ENCODE assay signal across 1 cellular context in the genomic region with DNA sequence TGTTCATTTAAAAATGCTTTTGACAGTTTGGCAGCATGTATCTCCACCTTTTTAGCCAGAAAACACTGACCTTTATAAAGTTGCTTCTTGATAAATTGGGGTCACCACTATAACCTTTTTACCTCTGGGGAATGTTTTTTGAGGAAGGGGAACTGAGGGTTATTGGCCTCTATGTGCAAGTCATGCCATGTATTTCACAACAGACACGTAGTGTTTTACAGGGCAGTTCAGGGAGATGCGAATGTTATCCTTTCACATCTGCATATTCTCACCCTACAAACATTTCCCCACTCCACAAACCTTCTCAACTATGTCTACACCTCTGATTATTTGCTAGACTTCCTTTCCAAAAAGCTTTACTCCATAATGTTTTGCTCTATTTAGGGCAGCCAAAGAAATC.
TF ChIP-seq lines count a peak whose summit lies in the region.

No MANE protein-coding gene starts in this region.

TF ChIP-seq in K562, 482 proteins besides CTCF, POLR2A, EP300 and RAD21 (continued from another document):
- TF ChIP-seq, protein P1, sequence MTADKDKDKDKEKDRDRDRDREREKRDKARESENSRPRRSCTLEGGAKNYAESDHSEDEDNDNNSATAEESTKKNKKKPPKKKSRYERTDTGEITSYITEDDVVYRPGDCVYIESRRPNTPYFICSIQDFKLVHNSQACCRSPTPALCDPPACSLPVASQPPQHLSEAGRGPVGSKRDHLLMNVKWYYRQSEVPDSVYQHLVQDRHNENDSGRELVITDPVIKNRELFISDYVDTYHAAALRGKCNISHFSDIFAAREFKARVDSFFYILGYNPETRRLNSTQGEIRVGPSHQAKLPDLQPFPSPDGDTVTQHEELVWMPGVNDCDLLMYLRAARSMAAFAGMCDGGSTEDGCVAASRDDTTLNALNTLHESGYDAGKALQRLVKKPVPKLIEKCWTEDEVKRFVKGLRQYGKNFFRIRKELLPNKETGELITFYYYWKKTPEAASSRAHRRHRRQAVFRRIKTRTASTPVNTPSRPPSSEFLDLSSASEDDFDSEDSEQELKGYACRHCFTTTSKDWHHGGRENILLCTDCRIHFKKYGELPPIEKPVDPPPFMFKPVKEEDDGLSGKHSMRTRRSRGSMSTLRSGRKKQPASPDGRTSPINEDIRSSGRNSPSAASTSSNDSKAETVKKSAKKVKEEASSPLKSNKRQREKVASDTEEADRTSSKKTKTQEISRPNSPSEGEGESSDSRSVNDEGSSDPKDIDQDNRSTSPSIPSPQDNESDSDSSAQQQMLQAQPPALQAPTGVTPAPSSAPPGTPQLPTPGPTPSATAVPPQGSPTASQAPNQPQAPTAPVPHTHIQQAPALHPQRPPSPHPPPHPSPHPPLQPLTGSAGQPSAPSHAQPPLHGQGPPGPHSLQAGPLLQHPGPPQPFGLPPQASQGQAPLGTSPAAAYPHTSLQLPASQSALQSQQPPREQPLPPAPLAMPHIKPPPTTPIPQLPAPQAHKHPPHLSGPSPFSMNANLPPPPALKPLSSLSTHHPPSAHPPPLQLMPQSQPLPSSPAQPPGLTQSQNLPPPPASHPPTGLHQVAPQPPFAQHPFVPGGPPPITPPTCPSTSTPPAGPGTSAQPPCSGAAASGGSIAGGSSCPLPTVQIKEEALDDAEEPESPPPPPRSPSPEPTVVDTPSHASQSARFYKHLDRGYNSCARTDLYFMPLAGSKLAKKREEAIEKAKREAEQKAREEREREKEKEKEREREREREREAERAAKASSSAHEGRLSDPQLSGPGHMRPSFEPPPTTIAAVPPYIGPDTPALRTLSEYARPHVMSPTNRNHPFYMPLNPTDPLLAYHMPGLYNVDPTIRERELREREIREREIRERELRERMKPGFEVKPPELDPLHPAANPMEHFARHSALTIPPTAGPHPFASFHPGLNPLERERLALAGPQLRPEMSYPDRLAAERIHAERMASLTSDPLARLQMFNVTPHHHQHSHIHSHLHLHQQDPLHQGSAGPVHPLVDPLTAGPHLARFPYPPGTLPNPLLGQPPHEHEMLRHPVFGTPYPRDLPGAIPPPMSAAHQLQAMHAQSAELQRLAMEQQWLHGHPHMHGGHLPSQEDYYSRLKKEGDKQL (CRISPR knock-in tag; IDR thresholded peaks at IDR 0.05; ENCODE audit: borderline replicate concordance) = no peak
- TF ChIP-seq, protein P2, sequence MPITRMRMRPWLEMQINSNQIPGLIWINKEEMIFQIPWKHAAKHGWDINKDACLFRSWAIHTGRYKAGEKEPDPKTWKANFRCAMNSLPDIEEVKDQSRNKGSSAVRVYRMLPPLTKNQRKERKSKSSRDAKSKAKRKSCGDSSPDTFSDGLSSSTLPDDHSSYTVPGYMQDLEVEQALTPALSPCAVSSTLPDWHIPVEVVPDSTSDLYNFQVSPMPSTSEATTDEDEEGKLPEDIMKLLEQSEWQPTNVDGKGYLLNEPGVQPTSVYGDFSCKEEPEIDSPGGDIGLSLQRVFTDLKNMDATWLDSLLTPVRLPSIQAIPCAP (CRISPR knock-in tag; IDR thresholded peaks at IDR 0.05; ENCODE audit: borderline replicate concordance) = no peak
- no peak for TF ChIP-seq CREM (IDR thresholded peaks at IDR 0.05; ENCODE audit: low read depth)
- TF ChIP-seq NFE2 (IDR thresholded peaks at IDR 0.05; ENCODE audit: low read depth) = 0 out of 2 replicates have a peak, but pooled peaks have one; percentile 10
- TF ChIP-seq, protein P3, sequence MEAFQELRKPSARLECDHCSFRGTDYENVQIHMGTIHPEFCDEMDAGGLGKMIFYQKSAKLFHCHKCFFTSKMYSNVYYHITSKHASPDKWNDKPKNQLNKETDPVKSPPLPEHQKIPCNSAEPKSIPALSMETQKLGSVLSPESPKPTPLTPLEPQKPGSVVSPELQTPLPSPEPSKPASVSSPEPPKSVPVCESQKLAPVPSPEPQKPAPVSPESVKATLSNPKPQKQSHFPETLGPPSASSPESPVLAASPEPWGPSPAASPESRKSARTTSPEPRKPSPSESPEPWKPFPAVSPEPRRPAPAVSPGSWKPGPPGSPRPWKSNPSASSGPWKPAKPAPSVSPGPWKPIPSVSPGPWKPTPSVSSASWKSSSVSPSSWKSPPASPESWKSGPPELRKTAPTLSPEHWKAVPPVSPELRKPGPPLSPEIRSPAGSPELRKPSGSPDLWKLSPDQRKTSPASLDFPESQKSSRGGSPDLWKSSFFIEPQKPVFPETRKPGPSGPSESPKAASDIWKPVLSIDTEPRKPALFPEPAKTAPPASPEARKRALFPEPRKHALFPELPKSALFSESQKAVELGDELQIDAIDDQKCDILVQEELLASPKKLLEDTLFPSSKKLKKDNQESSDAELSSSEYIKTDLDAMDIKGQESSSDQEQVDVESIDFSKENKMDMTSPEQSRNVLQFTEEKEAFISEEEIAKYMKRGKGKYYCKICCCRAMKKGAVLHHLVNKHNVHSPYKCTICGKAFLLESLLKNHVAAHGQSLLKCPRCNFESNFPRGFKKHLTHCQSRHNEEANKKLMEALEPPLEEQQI (IDR thresholded peaks at IDR 0.05) = no peak
- TF ChIP-seq, protein P4, sequence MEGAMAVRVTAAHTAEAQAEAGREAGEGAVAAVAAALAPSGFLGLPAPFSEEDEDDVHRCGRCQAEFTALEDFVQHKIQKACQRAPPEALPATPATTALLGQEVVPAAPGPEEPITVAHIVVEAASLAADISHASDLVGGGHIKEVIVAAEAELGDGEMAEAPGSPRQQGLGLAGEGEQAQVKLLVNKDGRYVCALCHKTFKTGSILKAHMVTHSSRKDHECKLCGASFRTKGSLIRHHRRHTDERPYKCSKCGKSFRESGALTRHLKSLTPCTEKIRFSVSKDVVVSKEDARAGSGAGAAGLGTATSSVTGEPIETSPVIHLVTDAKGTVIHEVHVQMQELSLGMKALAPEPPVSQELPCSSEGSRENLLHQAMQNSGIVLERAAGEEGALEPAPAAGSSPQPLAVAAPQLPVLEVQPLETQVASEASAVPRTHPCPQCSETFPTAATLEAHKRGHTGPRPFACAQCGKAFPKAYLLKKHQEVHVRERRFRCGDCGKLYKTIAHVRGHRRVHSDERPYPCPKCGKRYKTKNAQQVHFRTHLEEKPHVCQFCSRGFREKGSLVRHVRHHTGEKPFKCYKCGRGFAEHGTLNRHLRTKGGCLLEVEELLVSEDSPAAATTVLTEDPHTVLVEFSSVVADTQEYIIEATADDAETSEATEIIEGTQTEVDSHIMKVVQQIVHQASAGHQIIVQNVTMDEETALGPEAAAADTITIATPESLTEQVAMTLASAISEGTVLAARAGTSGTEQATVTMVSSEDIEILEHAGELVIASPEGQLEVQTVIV (CRISPR knock-in tag; IDR thresholded peaks at IDR 0.05; ENCODE audit: borderline replicate concordance) = no peak
- TF ChIP-seq NFE2L1 (tag; IDR thresholded peaks at IDR 0.05; ENCODE audit: borderline replicate concordance, low read depth) = no peak
